13 cellular contexts compared by ENCODE assay signal in the genomic region with DNA sequence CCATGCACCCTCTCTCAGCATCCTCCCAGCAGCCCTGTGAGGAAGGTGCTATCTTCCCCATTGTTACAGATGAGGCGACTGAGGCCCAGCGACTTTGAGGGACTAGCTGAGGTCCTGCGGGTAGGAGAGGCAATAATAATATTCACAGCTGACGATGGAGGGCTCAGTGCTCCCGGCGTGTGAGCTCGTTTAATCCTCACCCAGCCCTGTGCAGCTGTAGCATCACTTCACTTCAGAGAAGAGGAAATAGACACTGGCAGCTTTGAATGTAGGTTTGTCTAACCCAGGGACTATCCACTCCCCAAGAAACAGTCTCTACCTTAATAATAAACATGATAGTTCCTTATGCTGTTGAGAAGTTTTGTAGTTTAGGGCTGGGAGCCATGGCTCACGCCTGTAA. TPM values are rescaled to one million over a fixed set of nuclear protein-coding genes. Genes with fewer than 3 reads are reported as not detected.
A peak's percentile ranks its signal among the peaks of the same experiment; 100 is the strongest.
DNase-seq lines count a peak whose midpoint lies in the region; ATAC-seq and TF ChIP-seq lines count a peak whose summit lies in the region.
"Had no signal": no experiment of that assay in that cellular context is flagged by ENCODE, and none has a peak within 500 bp of the region (broad histone marks: within the 10 kb centered on the region; RNA-seq: fewer than 3 reads in every experiment).

No MANE protein-coding gene starts in this region.

- H3K36me3 Mint-ChIP-seq in T-helper 1 cell treated with Interleukin-12 subunit alpha and Interleukin-12 subunit beta and Interleukin-4 antibody, amounts not matched to agents 30 μg/mL and 1 μg/mL, for 36 hours (ENCODE audit: low read depth) = peaks cover 41% of the 10 kb centered on the region
- H3K36me3 Mint-ChIP-seq in activated naive CD8-positive, alpha-beta T cell treated with anti-CD3 and anti-CD28 coated beads, Interleukin-2, amount 50 U/mL, for 24 hours (ENCODE audit: low read depth) = peaks cover 16% of the 10 kb centered on the region
- H3K36me3 Mint-ChIP-seq in osteocyte (ENCODE audit: unreplicated experiment) = peaks cover 21% of the 10 kb centered on the region

- ATAC-seq in activated naive CD8-positive, alpha-beta T cell treated with anti-CD3 and anti-CD28 coated beads, Interleukin-2, amount 50 U/mL, for 24 hours = no peak
- ATAC-seq in GM21367 (IDR thresholded peaks at IDR 0.05; ENCODE audit: unreplicated experiment) (no peak), HG02973 (IDR thresholded peaks at IDR 0.05; ENCODE audit: unreplicated experiment) (no peak)

- H3K9me3 Mint-ChIP-seq in T-helper 1 cell treated with Interleukin-12 subunit alpha and Interleukin-12 subunit beta and Interleukin-4 antibody, amounts not matched to agents 30 μg/mL and 1 μg/mL, for 36 hours = no peaks in the 10 kb centered on the region
- H3K9me3 Mint-ChIP-seq in activated naive CD8-positive, alpha-beta T cell treated with anti-CD3 and anti-CD28 coated beads, Interleukin-2, amount 50 U/mL, for 24 hours = no peaks in the 10 kb centered on the region
- H3K9me3 Mint-ChIP-seq in osteocyte (ENCODE audit: unreplicated experiment) = no peaks in the 10 kb centered on the region

- DNase-seq in T-helper 1 cell = no peak
- peak; percentile 36 for DNase-seq in NAMALWA (ENCODE audit: low spot score)
- DNase-seq in activated naive CD8-positive, alpha-beta T cell treated with anti-CD3 and anti-CD28 coated beads, Interleukin-2, amount 50 U/mL, for 24 hours = no peak
- no peak for DNase-seq in osteocyte (ENCODE audit: extremely low spot score, unreplicated experiment)
- DNase-seq in NCI-H2196 (lab: John Stamatoyannopoulos, UW; ENCODE audit: unreplicated experiment) = no peak
- DNase-seq: 8988T, cortex of kidney, GF-D8, NCI-H1694 treated with DMSO at 0.1 percent for 48 hours, NCI-H524 treated with DMSO at 0.1 percent for 48 hours had no signal

- H3K4me3 Mint-ChIP-seq in T-helper 1 cell treated with Interleukin-12 subunit alpha and Interleukin-12 subunit beta and Interleukin-4 antibody, amounts not matched to agents 30 μg/mL and 1 μg/mL, for 36 hours = peak overlapping the region; percentile 61
- H3K4me3 Mint-ChIP-seq in activated naive CD8-positive, alpha-beta T cell treated with anti-CD3 and anti-CD28 coated beads, Interleukin-2, amount 50 U/mL, for 24 hours = no peak overlapping the region
- H3K4me3 Mint-ChIP-seq in osteocyte (ENCODE audit: unreplicated experiment) = no peak overlapping the region

- TF ChIP-seq CTCF in osteocyte (IDR thresholded peaks at IDR 0.05) = no peak

- peaks cover 63% of the 10 kb centered on the region for H3K4me1 Mint-ChIP-seq in T-helper 1 cell treated with Interleukin-12 subunit alpha and Interleukin-12 subunit beta and Interleukin-4 antibody, amounts not matched to agents 30 μg/mL and 1 μg/mL, for 36 hours (ENCODE audit: low read depth)
- H3K4me1 Mint-ChIP-seq in activated naive CD8-positive, alpha-beta T cell treated with anti-CD3 and anti-CD28 coated beads, Interleukin-2, amount 50 U/mL, for 24 hours = peaks cover 84% of the 10 kb centered on the region
- H3K4me1 Mint-ChIP-seq in osteocyte (ENCODE audit: unreplicated experiment) = peaks cover 62% of the 10 kb centered on the region

- H3K27ac Mint-ChIP-seq in T-helper 1 cell treated with Interleukin-12 subunit alpha and Interleukin-12 subunit beta and Interleukin-4 antibody, amounts not matched to agents 30 μg/mL and 1 μg/mL, for 36 hours = peak overlapping the region; percentile 85
- peak overlapping the region; percentile 80 for H3K27ac Mint-ChIP-seq in activated naive CD8-positive, alpha-beta T cell treated with anti-CD3 and anti-CD28 coated beads, Interleukin-2, amount 50 U/mL, for 24 hours
- peak overlapping the region; percentile 62 for H3K27ac Mint-ChIP-seq in osteocyte (ENCODE audit: unreplicated experiment)

- H3K27me3 Mint-ChIP-seq in T-helper 1 cell treated with Interleukin-12 subunit alpha and Interleukin-12 subunit beta and Interleukin-4 antibody, amounts not matched to agents 30 μg/mL and 1 μg/mL, for 36 hours (ENCODE audit: low read depth) = no peaks in the 10 kb centered on the region
- H3K27me3 Mint-ChIP-seq in activated naive CD8-positive, alpha-beta T cell treated with anti-CD3 and anti-CD28 coated beads, Interleukin-2, amount 50 U/mL, for 24 hours = no peaks in the 10 kb centered on the region
- no peaks in the 10 kb centered on the region for H3K27me3 Mint-ChIP-seq in osteocyte (ENCODE audit: unreplicated experiment)

RNA-seq across cellular contexts. Expression of gene LASP1, which starts 21.6 kb away (rescaled TPM):
- total RNA-seq in osteocyte = 402 and 409 TPM in 2 replicates

RNA-seq across cellular contexts. Expression of gene RPL23, which starts 37.9 kb away (rescaled TPM):
- 1,245 and 1,310 TPM in 2 replicates for total RNA-seq in osteocyte
